In the genomic region with DNA sequence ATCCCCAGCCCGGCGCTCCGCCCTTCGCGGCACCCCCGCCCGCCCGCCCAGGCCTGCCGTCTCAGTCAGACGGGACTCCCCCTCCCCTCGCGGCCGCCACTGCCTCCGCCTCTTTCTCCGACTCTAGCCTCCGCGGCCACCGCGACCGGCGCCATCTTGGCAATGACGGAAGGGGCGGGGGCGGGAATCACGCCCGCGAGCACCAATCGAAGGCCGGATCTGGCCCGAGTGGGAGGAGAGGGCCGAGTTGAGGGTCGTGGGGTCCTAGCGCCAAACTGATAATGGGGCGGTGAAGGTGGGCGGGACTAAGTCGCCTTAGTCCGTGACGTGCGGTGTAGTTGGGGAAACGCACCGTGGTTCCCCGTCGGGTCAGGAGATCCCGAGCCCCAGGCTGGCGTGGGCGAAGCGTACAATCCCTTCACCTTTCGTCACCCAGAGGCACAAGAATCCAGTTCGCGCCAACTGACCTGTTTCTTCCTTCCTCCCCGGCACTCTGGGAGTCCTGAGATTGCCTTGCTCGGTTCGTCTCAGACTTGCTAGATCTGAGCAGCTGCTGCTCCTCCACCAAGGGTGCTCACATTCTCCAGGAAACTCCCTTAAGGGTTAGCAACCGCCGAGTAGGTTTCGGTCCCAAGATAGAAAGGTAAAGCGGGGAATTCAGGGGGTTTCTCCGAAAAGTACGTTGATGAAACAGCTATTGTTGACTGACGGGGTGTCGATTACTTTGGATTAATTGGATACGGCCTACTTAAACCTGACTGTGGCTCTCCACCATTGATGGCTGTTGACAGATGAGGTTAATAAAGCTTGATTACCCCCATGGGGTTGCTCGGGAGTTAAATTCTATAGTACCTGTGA, we compare ENCODE assay signal across 8 cellular contexts. TPM values are rescaled to one million over a fixed set of nuclear protein-coding genes. Genes with fewer than 3 reads are reported as not detected.
A peak's percentile ranks its signal among the peaks of the same experiment; 100 is the strongest.
DNase-seq lines count a peak whose midpoint lies in the region; ATAC-seq lines count a peak whose summit lies in the region.

A gene (minus strand): TSS at position 164 of the 858 bp plus-strand sequence. CDS start 35,843 bp downstream, outside the sequence.

- H3K4me3 Mint-ChIP-seq in CD8-positive, alpha-beta memory T cell: peak within 1 kb of the TSS; percentile 91 to 98 (median 96)

- peaks cover 48 to 73% (median 70%) of the 10 kb centered on the region in 3 donors for H3K4me1 Mint-ChIP-seq in CD8-positive, alpha-beta memory T cell

- peaks cover 0 to 5% of the 10 kb centered on the region in 2 donors for H3K27me3 Mint-ChIP-seq in CD8-positive, alpha-beta memory T cell

- H3K4me1 ChIP-seq in CD8-positive, alpha-beta memory T cell (ENCODE audit: insufficient read depth, low read length): peaks cover 32% of the 10 kb centered on the region
- H3K4me1 ChIP-seq in effector memory CD4-positive, alpha-beta T cell (ENCODE audit: control insufficient read depth, insufficient read depth, low read length, poor library complexity, severe bottlenecking): peaks cover 16% of the 10 kb centered on the region

- ATAC-seq in GM19468 (IDR thresholded peaks at IDR 0.05; ENCODE audit: extremely low read depth, unreplicated experiment): peak; percentile 63

- CTCF ChIA-PET in CD8-positive, alpha-beta memory T cell (lab: Charles Lee): interaction anchor here (0.9 to 3.9 kb wide), 8 partner anchors 15 to 51 kb away, joined by 3 to 20 read pairs (median 12); no protein-coding TSS in a partner anchor
- CTCF ChIA-PET in activated CD8-positive, alpha-beta memory T cell treated with anti-CD3 and anti-CD28 coated beads for 36 hours (lab: Charles Lee): interaction anchor here (0.6 to 2.0 kb wide), 3 partner anchors 14 to 155 kb away, joined by 3 to 7 read pairs (median 3); no protein-coding TSS in a partner anchor

- H3K27me3 ChIP-seq in CD8-positive, alpha-beta memory T cell (ENCODE audit: insufficient read depth, low read length, poor library complexity, severe bottlenecking): no peaks in the 10 kb centered on the region
- H3K27me3 ChIP-seq in effector memory CD4-positive, alpha-beta T cell (replicated peaks; ENCODE audit: control insufficient read depth, insufficient read depth, low read length, poor library complexity, severe bottlenecking): no peaks in the 10 kb centered on the region

- H3K9me3 Mint-ChIP-seq in CD8-positive, alpha-beta memory T cell: no peaks in the 10 kb centered on the region

- no peaks in the 10 kb centered on the region for H3K36me3 ChIP-seq in CD8-positive, alpha-beta memory T cell (ENCODE audit: insufficient read depth, low read length)
- no peaks in the 10 kb centered on the region for H3K36me3 ChIP-seq in effector memory CD4-positive, alpha-beta T cell (ENCODE audit: control insufficient read depth, insufficient read depth, low read length)

- peak; percentile 96 to 99 (median 99) for DNase-seq in CD8-positive, alpha-beta memory T cell
- DNase-seq in HS-5 (ENCODE audit: low read depth): peak; percentile 84
- DNase-seq in NK-92 treated with Interleukin-12 subunit alpha and Interleukin-12 subunit beta, amount 100 ng/mL, for 24 hours (lab: John Stamatoyannopoulos, UW): peak; percentile 99
- peak; percentile 97 to 99 (median 98) for DNase-seq in effector memory CD4-positive, alpha-beta T cell
- peak; percentile 98 for DNase-seq in medulla oblongata (ENCODE audit: extremely low spot score)
- peak; percentile 98 for DNase-seq in stimulated activated CD8-positive, alpha-beta memory T cell treated with anti-CD3 and anti-CD28 coated beads, Interleukin-12 subunit alpha, Interleukin-12 subunit beta, amount 100 ng/mL, for 1 hour (ENCODE audit: low read depth)

- H3K27ac ChIP-seq in CD8-positive, alpha-beta memory T cell (ENCODE audit: low read depth, low read length): peak within 1 kb of the TSS; percentile 99
- peak within 1 kb of the TSS; percentile 100 for H3K27ac ChIP-seq in effector memory CD4-positive, alpha-beta T cell (ENCODE audit: insufficient read depth, low read length, poor library complexity, severe bottlenecking)

- H3K27ac Mint-ChIP-seq in CD8-positive, alpha-beta memory T cell: peak within 1 kb of the TSS; percentile 98 to 100 (median 99)

- peak within 1 kb of the TSS; percentile 94 for H3K4me3 ChIP-seq in CD8-positive, alpha-beta memory T cell (ENCODE audit: low read length)
- peak within 1 kb of the TSS; percentile 95 for H3K4me3 ChIP-seq in effector memory CD4-positive, alpha-beta T cell (ENCODE audit: insufficient read depth, low read depth, low read length, poor library complexity, severe bottlenecking)

- peaks cover 0 to 21% (median 0%) of the 10 kb centered on the region in 3 donors for H3K36me3 Mint-ChIP-seq in CD8-positive, alpha-beta memory T cell

- POLR2A ChIA-PET in CD8-positive, alpha-beta memory T cell (lab: Charles Lee): interaction anchor here (0.7 to 2.9 kb wide), 8 partner anchors 10 to 77 kb away, joined by 4 to 40 read pairs (median 18); a partner anchor contains a TSS
- POLR2A ChIA-PET in activated CD8-positive, alpha-beta memory T cell treated with anti-CD3 and anti-CD28 coated beads for 36 hours (lab: Charles Lee): interaction anchor here (0.6 to 1.7 kb wide), 11 partner anchors 11 to 563 kb away, joined by 3 to 12 read pairs (median 4); a partner anchor contains a TSS

- no peaks in the 10 kb centered on the region for H3K9me3 ChIP-seq in CD8-positive, alpha-beta memory T cell (ENCODE audit: low read length)
- no peaks in the 10 kb centered on the region for H3K9me3 ChIP-seq in effector memory CD4-positive, alpha-beta T cell (ENCODE audit: control insufficient read depth, low read length)

RNA-seq across cellular contexts. Expression of the gene that starts here (rescaled TPM):
- total RNA-seq in CD8-positive, alpha-beta memory T cell: 10 to 100 TPM; 47.2 to 54.3 TPM
- 21.5 TPM for polyA plus RNA-seq in CD8-positive, alpha-beta memory T cell
- total RNA-seq in activated CD8-positive, alpha-beta memory T cell treated with anti-CD3 and anti-CD28 coated beads for 36 hours: 10 to 100 TPM; 48.5 to 51.5 TPM

Comparison
In these comparisons a context has a peak if more than half of its experiments do, and no peak if none do; other contexts are left out.
1. Peak in every context shown above with its lines: DNase-seq, ATAC-seq, H3K4me3 ChIP-seq and H3K27ac ChIP-seq.